In the genomic region with DNA sequence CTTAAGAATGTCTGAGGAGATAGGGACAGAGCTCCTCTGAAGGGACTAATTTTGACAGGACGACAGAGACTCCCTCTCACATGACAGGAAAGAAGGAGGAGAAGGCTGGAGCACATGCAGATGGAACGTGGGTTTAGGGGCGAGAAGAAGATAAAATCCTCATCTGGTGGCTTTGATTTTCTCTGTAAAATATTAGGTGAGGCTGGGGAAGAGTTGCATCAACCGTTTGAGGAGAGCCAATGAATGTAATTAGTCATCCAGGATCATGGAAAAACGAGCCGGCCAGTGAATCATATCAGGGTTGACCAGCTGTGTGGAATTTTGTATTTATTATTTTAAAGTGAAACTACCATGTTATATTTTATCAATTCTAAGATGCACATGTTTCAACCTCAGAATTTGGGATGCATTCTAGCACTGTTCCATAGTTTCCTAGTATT, we compare ENCODE assay signal across 16 cellular contexts. TPM values are rescaled to one million over a fixed set of nuclear protein-coding genes. Genes with fewer than 3 reads are reported as not detected.
DNase-seq lines count a peak whose midpoint lies in the region; ATAC-seq and TF ChIP-seq lines count a peak whose summit lies in the region.
"Had no signal": no experiment of that assay in that cellular context is flagged by ENCODE, and none has a peak within 500 bp of the region (broad histone marks: within the 10 kb centered on the region; RNA-seq: fewer than 3 reads in every experiment).

No MANE protein-coding gene starts in this region.

- CTCF ChIA-PET in naive thymus-derived CD4-positive, alpha-beta T cell (lab: Charles Lee): no interaction called here
- CTCF ChIA-PET in activated naive CD4-positive, alpha-beta T cell treated with anti-CD3 and anti-CD28 coated beads, Interleukin-2, amount 10 ng/mL, durations not matched to agents 7 days and 5 days (lab: Charles Lee): interaction anchor here (1.7 kb wide), 1 partner anchor 20 kb away, joined by 5 read pairs; no protein-coding TSS in a partner anchor

- no peaks in the 10 kb centered on the region for H3K9me3 ChIP-seq in naive thymus-derived CD4-positive, alpha-beta T cell (ENCODE audit: control insufficient read depth in 2 of 3, low read length in 3 of 3)
- H3K9me3 ChIP-seq: upper lobe of right lung had no signal

- ATAC-seq in naive thymus-derived CD4-positive, alpha-beta T cell: no peak
- ATAC-seq: upper lobe of right lung had no signal

- H3K4me3 ChIP-seq in cardiac fibroblast (replicated peaks in 1 of 2; ENCODE audit: low read depth in 2 of 2, low read length in 2 of 2): no peak overlapping the region
- no peak overlapping the region for H3K4me3 ChIP-seq in naive thymus-derived CD4-positive, alpha-beta T cell (ENCODE audit: low read length)
- H3K4me3 ChIP-seq: upper lobe of right lung had no signal

- no peaks in the 10 kb centered on the region for H3K27me3 ChIP-seq in naive thymus-derived CD4-positive, alpha-beta T cell (ENCODE audit: control insufficient read depth in 2 of 2, insufficient read depth in 2 of 2, low read length in 2 of 2)
- H3K27me3 ChIP-seq: upper lobe of right lung had no signal

- POLR2A ChIA-PET in naive thymus-derived CD4-positive, alpha-beta T cell (lab: Charles Lee): no interaction called here

- H3K36me3 ChIP-seq in naive thymus-derived CD4-positive, alpha-beta T cell (ENCODE audit: control insufficient read depth in 2 of 3, insufficient read depth in 3 of 3, low read length in 3 of 3): no peaks in the 10 kb centered on the region
- H3K36me3 ChIP-seq: upper lobe of right lung had no signal

- peaks cover 0 to 6% (median 0%) of the 10 kb centered on the region in 5 donors for H3K27me3 Mint-ChIP-seq in naive thymus-derived CD4-positive, alpha-beta T cell
- H3K27me3 Mint-ChIP-seq in activated naive CD4-positive, alpha-beta T cell treated with anti-CD3 and anti-CD28 coated beads, Interleukin-2, amount 10 ng/mL, durations not matched to agents 7 days and 5 days: peaks cover 4% of the 10 kb centered on the region
- H3K27me3 Mint-ChIP-seq: activated naive CD8-positive, alpha-beta T cell had no signal

- H3K27ac ChIP-seq in naive thymus-derived CD4-positive, alpha-beta T cell (ENCODE audit: low read depth, low read length): no peak overlapping the region
- H3K27ac ChIP-seq: upper lobe of right lung had no signal

- peak; percentile 33 for DNase-seq in AG08396 (ENCODE audit: low spot score)
- peak; percentile 69 for DNase-seq in M059J (ENCODE audit: low read depth)
- peak; percentile 48 to 76 for DNase-seq in cardiac fibroblast (ENCODE audit: low read depth in 2 of 2)
- DNase-seq in lung microvascular endothelial cell (ENCODE audit: low read depth in 2 of 2): peak; percentile 54 to 81
- no peak for DNase-seq in iPS-NIHi7 (ENCODE audit: extremely low spot score)
- no peak for DNase-seq in naive thymus-derived CD4-positive, alpha-beta T cell
- no peak for DNase-seq in NCI-H146 treated with DMSO at 0.1 percent for 48 hours (lab: John Stamatoyannopoulos, UW; ENCODE audit: unreplicated experiment)
- DNase-seq in activated naive CD4-positive, alpha-beta T cell treated with anti-CD3 and anti-CD28 coated beads, Interleukin-2, amount 10 ng/mL, durations not matched to agents 7 days and 5 days: no peak
- DNase-seq: activated CD8-positive, alpha-beta memory T cell treated with anti-CD3 and anti-CD28 coated beads for 24 hours; C1 segment of cervical spinal cord; effector CD4-positive, alpha-beta T cell; naive B cell; NCI-H187 treated with DMSO at 0.1 percent for 48 hours; upper lobe of right lung had no signal

- H3K36me3 Mint-ChIP-seq in naive thymus-derived CD4-positive, alpha-beta T cell: no peaks in the 10 kb centered on the region
- H3K36me3 Mint-ChIP-seq in activated naive CD4-positive, alpha-beta T cell treated with anti-CD3 and anti-CD28 coated beads, Interleukin-2, amount 10 ng/mL, durations not matched to agents 7 days and 5 days: no peaks in the 10 kb centered on the region
- H3K36me3 Mint-ChIP-seq: activated naive CD8-positive, alpha-beta T cell; naive B cell had no signal

- H3K4me3 Mint-ChIP-seq in naive thymus-derived CD4-positive, alpha-beta T cell: no peak overlapping the region
- no peak overlapping the region for H3K4me3 Mint-ChIP-seq in activated naive CD4-positive, alpha-beta T cell treated with anti-CD3 and anti-CD28 coated beads, Interleukin-2, amount 10 ng/mL, durations not matched to agents 7 days and 5 days
- H3K4me3 Mint-ChIP-seq: activated naive CD8-positive, alpha-beta T cell; naive B cell; T-helper 1 cell treated with Interleukin-12 subunit alpha and Interleukin-12 subunit beta and Interleukin-4 antibody, amounts not matched to agents 30 μg/mL and 1 μg/mL, for 36 hours had no signal

- peaks cover 0 to 11% (median 0%) of the 10 kb centered on the region in 7 donors for H3K4me1 Mint-ChIP-seq in naive thymus-derived CD4-positive, alpha-beta T cell
- H3K4me1 Mint-ChIP-seq in activated naive CD4-positive, alpha-beta T cell treated with anti-CD3 and anti-CD28 coated beads, Interleukin-2, amount 10 ng/mL, durations not matched to agents 7 days and 5 days: peaks cover 8% of the 10 kb centered on the region
- H3K4me1 Mint-ChIP-seq: naive B cell had no signal

- no peak overlapping the region for H3K27ac Mint-ChIP-seq in naive thymus-derived CD4-positive, alpha-beta T cell
- H3K27ac Mint-ChIP-seq in activated naive CD4-positive, alpha-beta T cell treated with anti-CD3 and anti-CD28 coated beads, Interleukin-2, amount 10 ng/mL, durations not matched to agents 7 days and 5 days: no peak overlapping the region
- H3K27ac Mint-ChIP-seq: activated naive CD8-positive, alpha-beta T cell; naive B cell; T-helper 1 cell treated with Interleukin-12 subunit alpha and Interleukin-12 subunit beta and Interleukin-4 antibody, amounts not matched to agents 30 μg/mL and 1 μg/mL, for 36 hours had no signal

- TF ChIP-seq CTCF in cardiac fibroblast (IDR thresholded peaks at IDR 0.05; ENCODE audit: low read depth, low read length): no peak

- intact Hi-C loops in naive thymus-derived CD4-positive, alpha-beta T cell (cut with micrococcal nuclease): loop anchor here in 1 of 2 donors (5.0 kb wide), 1 partner anchor 81 kb away; no protein-coding TSS in a partner anchor

- H3K9me3 Mint-ChIP-seq in naive thymus-derived CD4-positive, alpha-beta T cell: no peaks in the 10 kb centered on the region
- H3K9me3 Mint-ChIP-seq in activated naive CD4-positive, alpha-beta T cell treated with anti-CD3 and anti-CD28 coated beads, Interleukin-2, amount 10 ng/mL, durations not matched to agents 7 days and 5 days: no peaks in the 10 kb centered on the region
- H3K9me3 Mint-ChIP-seq: naive B cell; T-helper 1 cell treated with Interleukin-12 subunit alpha and Interleukin-12 subunit beta and Interleukin-4 antibody, amounts not matched to agents 30 μg/mL and 1 μg/mL, for 36 hours had no signal

- no peaks in the 10 kb centered on the region for H3K4me1 ChIP-seq in naive thymus-derived CD4-positive, alpha-beta T cell (ENCODE audit: control insufficient read depth in 2 of 2, insufficient read depth in 2 of 2, low read length in 2 of 2)

RNA-seq across cellular contexts. Expression of a gene that starts 46.9 kb away (rescaled TPM):
- total RNA-seq in M059J (2014; rRNA removed; shearing (Covaris generic)): 0.27 and 0.37 TPM in 2 replicates
- not detected in 2 replicates for total RNA-seq in lung microvascular endothelial cell
- not detected for total RNA-seq in naive thymus-derived CD4-positive, alpha-beta T cell
- not detected for polyA plus RNA-seq in naive thymus-derived CD4-positive, alpha-beta T cell
- total RNA-seq: upper lobe of right lung had no signal

Comparison
In these comparisons a context has a peak if more than half of its experiments do, and no peak if none do; other contexts are left out.
1. DNase-seq: peak in AG08396 (single experiment), M059J (single experiment), cardiac fibroblast (2 of 2) and lung microvascular endothelial cell (2 of 2); none in iPS-NIHi7 (single experiment), naive thymus-derived CD4-positive, alpha-beta T cell (0 of 9), NCI-H146 treated with DMSO at 0.1 percent for 48 hours (single experiment) and activated naive CD4-positive, alpha-beta T cell treated with anti-CD3 and anti-CD28 coated beads, Interleukin-2, amount 10 ng/mL, durations not matched to agents 7 days and 5 days (single experiment).